ENCODE assay signal across 8 cellular contexts in genomic region chr10:124688889-124689670, GRCh38. TPM values are rescaled to one million over a fixed set of nuclear protein-coding genes. Genes with fewer than 3 reads are reported as not detected.
DNase-seq lines count a peak whose midpoint lies in the region; ATAC-seq and TF ChIP-seq lines count a peak whose summit lies in the region.

No MANE protein-coding gene starts in this region.

- H3K27ac Mint-ChIP-seq in progenitor cell of endocrine pancreas (peak overlapping the region; percentile 45), H9 (no peak overlapping the region; a peak in 1 of 7 replicates)

- H3K23me2 ChIP-seq in H9 (ENCODE audit: insufficient read length, low read depth, low read length, poor library complexity, severe bottlenecking), result no peaks in the 10 kb centered on the region

- H3K23ac ChIP-seq in H9 (ENCODE audit: insufficient read length, low read depth, low read length), result no peak overlapping the region

- H3K14ac ChIP-seq in H9 (ENCODE audit: insufficient read depth, low read length), result no peak overlapping the region

- H4K91ac ChIP-seq in H9 (ENCODE audit: insufficient read length, low read depth, low read length), result no peak overlapping the region

- H4K5ac ChIP-seq in H9 (ENCODE audit: insufficient read length, low read depth, low read length), result no peak overlapping the region

- no CpG with 5 or more reads among the region's 12 CpGs for WGBS in H9 (ENCODE audit: extremely low coverage, insufficient read length, low lambda C conversion rate)

- H4K20me1 ChIP-seq in H9 (ENCODE audit: control insufficient read depth, insufficient read depth, insufficient read length), result no peaks in the 10 kb centered on the region

- no peak overlapping the region for H2BK5ac ChIP-seq in H9 (ENCODE audit: insufficient read length, low read length)

- no peaks in the 10 kb centered on the region for H3K36me3 ChIP-seq in H7 (replicated peaks; ENCODE audit: control insufficient read depth, insufficient read depth, low read length)

- no peak overlapping the region for H3K4me2 ChIP-seq in H9 (ENCODE audit: insufficient read depth, insufficient read length, low read length)

- no peak overlapping the region for H3T11ph ChIP-seq in H9 (ENCODE audit: low read length)

- peak; percentile 38 for DNase-seq in activated T-helper 9 cell treated with anti-CD3 and anti-CD28 coated beads, Interleukin-2, amount 50 U/mL, for 16 hours (ENCODE audit: low read depth)
- DNase-seq in progenitor cell of endocrine pancreas (ENCODE audit: low spot score, unreplicated experiment) (no peak), coronary artery (ENCODE audit: low spot score) (no peak), middle frontal gyrus (ENCODE audit: extremely low spot score, low spot score) (no peak), H7 (no peak), H9 (no peak)

- H3K27ac ChIP-seq in coronary artery, result no peak overlapping the region
- H3K27ac ChIP-seq in H9 (ENCODE audit: insufficient read length, low read depth, low read length), result no peak overlapping the region

- H2BK12ac ChIP-seq in H9 (ENCODE audit: insufficient read length, low read depth, low read length), result no peak overlapping the region

- H2AK5ac ChIP-seq in H9 (ENCODE audit: insufficient read length, low read length), result no peak overlapping the region

- ATAC-seq in GM19438 (IDR thresholded peaks at IDR 0.05; ENCODE audit: low read depth, unreplicated experiment) (peak; percentile 89), HG03175 (IDR thresholded peaks at IDR 0.05; ENCODE audit: unreplicated experiment) (peak; percentile 99)

- no peaks in the 10 kb centered on the region for H3K27me3 Mint-ChIP-seq in progenitor cell of endocrine pancreas
- no peaks in the 10 kb centered on the region for H3K27me3 Mint-ChIP-seq in H9 (ENCODE audit: low read depth)

- no peaks in the 10 kb centered on the region for H3K79me1 ChIP-seq in H9 (ENCODE audit: insufficient read depth, low read depth, low read length, poor library complexity, severe bottlenecking)

- no peaks in the 10 kb centered on the region for H3K9me3 ChIP-seq in H9 (ENCODE audit: control insufficient read depth, low read depth, low read length)

- H2BK15ac ChIP-seq in H9 (ENCODE audit: low read depth, low read length), result no peak overlapping the region

- no peaks in the 10 kb centered on the region for H3K79me2 ChIP-seq in H9 (ENCODE audit: insufficient read depth, low read length)

- no peak overlapping the region for H3K56ac ChIP-seq in H9 (ENCODE audit: insufficient read length, low read depth, low read length)

- no peak overlapping the region for H3K4me3 ChIP-seq in coronary artery
- no peak overlapping the region for H3K4me3 ChIP-seq in H7 (ENCODE audit: insufficient read depth, low read depth, low read length)

- H3K9me3 Mint-ChIP-seq in progenitor cell of endocrine pancreas (ENCODE audit: low read depth) (no peaks in the 10 kb centered on the region), H9 (no peaks in the 10 kb centered on the region)

- no peaks in the 10 kb centered on the region for H3K27me3 ChIP-seq in H7 (ENCODE audit: control insufficient read depth, insufficient read depth, low read length)
- no peaks in the 10 kb centered on the region for H3K27me3 ChIP-seq in H9 (ENCODE audit: insufficient read depth, low read length)

- no peaks in the 10 kb centered on the region for H3K4me1 ChIP-seq in H9 (ENCODE audit: insufficient read depth, low read length)

- no peak overlapping the region for H3K4ac ChIP-seq in H9 (ENCODE audit: low read depth, low read length)

- H3K36me3 Mint-ChIP-seq in progenitor cell of endocrine pancreas (ENCODE audit: insufficient read depth) (peaks cover 2% of the 10 kb centered on the region), H9 (ENCODE audit: insufficient read depth in 1 of 3, low read depth in 3 of 3) (peaks cover 0 to 11% (median 0%) of the 10 kb centered on the region in 3 experiments; a peak in 5 of 7 replicates)

- H2BK20ac ChIP-seq in H9 (ENCODE audit: low read depth, low read length, poor library complexity, severe bottlenecking), result no peak overlapping the region

- H3K4me1 Mint-ChIP-seq in progenitor cell of endocrine pancreas (ENCODE audit: low read depth), result peaks cover 7% of the 10 kb centered on the region
- peaks cover 18 to 30% of the 10 kb centered on the region in 2 experiments for H3K4me1 Mint-ChIP-seq in H9

- H3K18ac ChIP-seq in H9 (ENCODE audit: insufficient read length, low read depth, low read length), result no peak overlapping the region

- no peak overlapping the region for H3K9ac ChIP-seq in H9 (ENCODE audit: extremely low read depth, insufficient read length, low read length)

- H3K4me3 Mint-ChIP-seq in progenitor cell of endocrine pancreas (ENCODE audit: low read depth) (no peak overlapping the region), H9 (no peak overlapping the region)

- no peak overlapping the region for H2AFZ ChIP-seq in H9 (ENCODE audit: low read length)

- no peak overlapping the region for H2BK120ac ChIP-seq in H9 (ENCODE audit: low read depth, low read length, poor library complexity, severe bottlenecking)

- H4K8ac ChIP-seq in H9 (replicated peaks; ENCODE audit: insufficient read length, low read depth, low read length), result no peak overlapping the region

- TF ChIP-seq CTCF in progenitor cell of endocrine pancreas (IDR thresholded peaks at IDR 0.05; ENCODE audit: unreplicated experiment) (no peak), coronary artery (IDR thresholded peaks at IDR 0.05) (no peak), H9 (conservative IDR thresholded peaks at IDR 0.05) (no peak)

RNA-seq across cellular contexts. Expression of gene FAM53B, which starts 55.1 kb away (rescaled TPM):
- 36.8 and 39.8 TPM in 2 replicates for total RNA-seq in progenitor cell of endocrine pancreas
- total RNA-seq in H7 (2014; rRNA removed; shearing (Covaris generic)), result 37.4 and 40.8 TPM in 2 replicates
- total RNA-seq in H9 (2021), result 10.6 and 11.5 TPM in 2 replicates
